ENCODE assay signal across 7 cellular contexts in the genomic region with DNA sequence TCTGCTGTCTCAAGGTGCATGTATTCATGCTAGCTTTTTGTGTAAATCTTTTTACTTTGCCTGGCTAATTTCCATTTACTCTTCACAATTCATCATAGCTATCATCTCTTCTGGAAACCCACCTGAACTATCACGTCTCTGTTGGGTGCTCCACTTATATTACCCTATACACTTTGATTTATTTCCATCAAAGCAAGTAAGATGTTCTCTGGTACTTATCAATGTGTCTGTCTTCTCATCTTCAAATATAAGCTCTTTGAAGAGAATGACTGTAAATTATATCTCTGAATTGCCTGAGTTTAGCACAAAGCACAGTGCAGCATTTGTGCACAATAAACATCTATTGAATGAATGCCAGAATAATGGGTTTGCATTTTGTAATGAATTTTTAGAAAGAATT.
"Had no signal": no experiment of that assay in that cellular context is flagged by ENCODE, and none has a peak within 500 bp of the region (broad histone marks: within the 10 kb centered on the region; RNA-seq: fewer than 3 reads in every experiment).

No MANE protein-coding gene starts in this region.

- FAIRE-seq: H1, H54, HTR-8/SVneo had no signal

- ATAC-seq: GM23338 had no signal

- H3K4me3 ChIP-seq: GM23338 had no signal

- H3K4me2 ChIP-seq: GM23338 had no signal

- DNase-seq: H9, HCEC 1CT, IMR-90 had no signal
